In genomic region chr1:228082260-228082974, GRCh38 we compare ENCODE assay signal across 8 cellular contexts. TPM values are rescaled to one million over a fixed set of nuclear protein-coding genes. Genes with fewer than 3 reads are reported as not detected.
DNase-seq lines count a peak whose midpoint lies in the region; TF ChIP-seq lines count a peak whose summit lies in the region.

Gene ARF1, plus strand, starts transcription at chr1:228082708. Its CDS starts 14,407 bp downstream, at chr1:228097115.

- H3K36me3 ChIP-seq in SJSA1 (peaks cover 37% of the 10 kb centered on the region), neutrophil (no peaks in the 10 kb centered on the region)

- DNase-seq in GF-D8 (lab: John Stamatoyannopoulos, UW), result peak; percentile 53
- peak; percentile 100 for DNase-seq in HEK293T (ENCODE audit: extremely low spot score)
- DNase-seq in MV-4-11 (lab: John Stamatoyannopoulos, UW), result peak; percentile 88
- peak; percentile 87 to 94 for DNase-seq in SJSA1 (ENCODE audit: low read depth in 1 of 2, low spot score in 2 of 2)
- peak; percentile 82 to 95 (median 86) for DNase-seq in activated naive CD4-positive, alpha-beta T cell (lab: John Stamatoyannopoulos, UW)
- DNase-seq in foreskin melanocyte, result peak; percentile 77

- TF ChIP-seq CTCF in neutrophil (IDR thresholded peaks at IDR 0.05) (peak; percentile 61), subcutaneous adipose tissue (IDR thresholded peaks at IDR 0.05; ENCODE audit: low read depth) (no peak)

- H3K27me3 ChIP-seq in SJSA1 (replicated peaks), result no peaks in the 10 kb centered on the region
- H3K27me3 ChIP-seq in neutrophil, result no peaks in the 10 kb centered on the region

- POLR2A ChIA-PET in HEK293T (lab: Yijun Ruan, JAX), result interaction anchor here (0.5 to 2.9 kb wide), 19 partner anchors 9 to 404 kb away, joined by 3 to 23 read pairs (median 4); partner anchors contain the start of gene RNF187

- no peaks in the 10 kb centered on the region for H3K9me3 ChIP-seq in SJSA1 (replicated peaks)
- H3K9me3 ChIP-seq in neutrophil, result no peaks in the 10 kb centered on the region

- H3K4me1 ChIP-seq in SJSA1 (replicated peaks), result peaks cover 48% of the 10 kb centered on the region
- H3K4me1 ChIP-seq in neutrophil (ENCODE audit: control insufficient read depth in 1 of 2, insufficient read depth in 1 of 2, low read depth in 1 of 2, low read length in 1 of 2), result peaks cover 65 to 66% of the 10 kb centered on the region in 2 experiments

- peak within 1 kb of the TSS; percentile 97 for H3K27ac ChIP-seq in SJSA1
- peak within 1 kb of the TSS; percentile 97 for H3K27ac ChIP-seq in neutrophil

- CTCF ChIA-PET in HEK293T (lab: Yijun Ruan, JAX), result no interaction called here

- H3K4me3 ChIP-seq in SJSA1, result peak within 1 kb of the TSS; percentile 98
- peak within 1 kb of the TSS; percentile 90 to 97 for H3K4me3 ChIP-seq in neutrophil (ENCODE audit: low read depth in 1 of 2, low read length in 1 of 2)

TF ChIP-seq in HEK293T, 16 proteins besides CTCF, POLR2A, EP300 and RAD21:
- TF ChIP-seq ARNT (IDR thresholded peaks at IDR 0.05) (peak; percentile 72; the same call in 1 of the 2 replicates), FOXA1 (IDR thresholded peaks at IDR 0.05) (no peak), SUZ12 (IDR thresholded peaks at IDR 0.05) (no peak), ELF4 (IDR thresholded peaks at IDR 0.05) (no peak), ZNF384 (IDR thresholded peaks at IDR 0.05) (no peak), LEF1 (IDR thresholded peaks at IDR 0.05; ENCODE audit: borderline replicate concordance) (peak; percentile 75; the same call in 1 of the 2 replicates), FOXK2 (IDR thresholded peaks at IDR 0.05) (no peak), HDGF (IDR thresholded peaks at IDR 0.05; ENCODE audit: borderline replicate concordance) (no peak; the same call in 1 of the 2 replicates), L3MBTL2 (conservative IDR thresholded peaks at IDR 0.05) (peak; percentile 97), BHLHE40 (IDR thresholded peaks at IDR 0.05; ENCODE audit: borderline replicate concordance) (no peak), TARDBP (IDR thresholded peaks at IDR 0.05) (no peak), CTBP1 (IDR thresholded peaks at IDR 0.05; ENCODE audit: borderline replicate concordance) (no peak), NFRKB (IDR thresholded peaks at IDR 0.05) (no peak), FOXM1 (IDR thresholded peaks at IDR 0.05; ENCODE audit: borderline replicate concordance) (0 out of 2 replicates have a peak, but pooled peaks have one; percentile 36), SP1 (IDR thresholded peaks at IDR 0.05) (no peak)
- TF ChIP-seq, protein P1, sequence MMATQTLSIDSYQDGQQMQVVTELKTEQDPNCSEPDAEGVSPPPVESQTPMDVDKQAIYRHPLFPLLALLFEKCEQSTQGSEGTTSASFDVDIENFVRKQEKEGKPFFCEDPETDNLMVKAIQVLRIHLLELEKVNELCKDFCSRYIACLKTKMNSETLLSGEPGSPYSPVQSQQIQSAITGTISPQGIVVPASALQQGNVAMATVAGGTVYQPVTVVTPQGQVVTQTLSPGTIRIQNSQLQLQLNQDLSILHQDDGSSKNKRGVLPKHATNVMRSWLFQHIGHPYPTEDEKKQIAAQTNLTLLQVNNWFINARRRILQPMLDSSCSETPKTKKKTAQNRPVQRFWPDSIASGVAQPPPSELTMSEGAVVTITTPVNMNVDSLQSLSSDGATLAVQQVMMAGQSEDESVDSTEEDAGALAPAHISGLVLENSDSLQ (IDR thresholded peaks at IDR 0.05), result no peak

RNA-seq across cellular contexts. Expression of gene ARF1, which starts in this region (rescaled TPM):
- 161 and 212 TPM in 2 replicates for total RNA-seq in SJSA1 (2014; rRNA removed; shearing (Covaris generic))
- 100 to 1,000 TPM; 227 to 245 (median 236) TPM for total RNA-seq in subcutaneous adipose tissue

Comparison
In these comparisons a context has a peak if more than half of its experiments do, and no peak if none do; other contexts are left out.
1. Peak in every context shown above with its lines: DNase-seq, H3K4me3 ChIP-seq and H3K27ac ChIP-seq.